ENCODE assay signal across 8 cellular contexts in the genomic region with DNA sequence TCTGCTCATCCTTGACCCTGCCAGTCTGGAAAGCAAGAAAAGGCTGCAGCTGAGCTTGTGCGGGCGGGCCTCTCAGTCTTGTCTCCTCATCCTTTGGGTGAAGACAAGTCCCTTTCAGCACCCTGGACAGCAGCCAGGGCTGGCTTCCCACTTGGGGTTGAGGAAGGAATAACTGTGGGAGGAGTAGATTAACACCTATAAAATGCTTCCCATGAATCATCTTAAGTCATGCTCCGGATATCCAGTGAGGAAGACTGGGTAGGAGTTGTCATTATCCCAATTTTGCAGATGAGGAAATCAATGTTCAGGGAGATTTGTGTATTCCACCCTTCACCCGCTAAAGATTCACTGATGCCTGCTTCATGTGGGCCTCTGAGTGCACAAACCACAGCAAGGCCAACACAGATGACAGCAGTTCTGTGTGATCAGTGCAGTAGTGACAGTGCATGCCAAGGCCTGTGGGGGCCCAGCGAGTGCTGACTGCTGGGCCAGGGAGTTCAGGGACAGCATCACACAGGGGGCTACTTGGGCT. TPM values are rescaled to one million over a fixed set of nuclear protein-coding genes. Genes with fewer than 3 reads are reported as not detected.
DNase-seq lines count a peak whose midpoint lies in the region; ATAC-seq and TF ChIP-seq lines count a peak whose summit lies in the region.

No MANE protein-coding gene starts in this region.

- H3K4me2 ChIP-seq in Karpas-422 (ENCODE audit: low read depth, low read length, poor library complexity, severe bottlenecking): no peak overlapping the region

- no peaks in the 10 kb centered on the region for H3K9me3 ChIP-seq in CD8-positive, alpha-beta T cell (ENCODE audit: low read length)
- H3K9me3 ChIP-seq in Karpas-422 (ENCODE audit: low read length): no peaks in the 10 kb centered on the region

- intact Hi-C loops in CD8-positive, alpha-beta T cell (cut with DNase I, micrococcal nuclease): no loop called here

- H4K20me1 ChIP-seq in Karpas-422 (ENCODE audit: insufficient read depth, low read depth, low read length): peaks cover 21% of the 10 kb centered on the region; the same call in 1 of the 2 replicates

- no peak for TF ChIP-seq CTCF in CD8-positive, alpha-beta T cell (IDR thresholded peaks at IDR 0.05)
- TF ChIP-seq CTCF in foreskin keratinocyte (conservative IDR thresholded peaks at IDR 0.05): no peak

- peaks cover 24% of the 10 kb centered on the region for H3K27me3 Mint-ChIP-seq in CD8-positive, alpha-beta T cell (ENCODE audit: low read depth)
- H3K27me3 Mint-ChIP-seq in activated CD8-positive, alpha-beta memory T cell treated with anti-CD3 and anti-CD28 coated beads, Interleukin-2, amount 10 ng/mL, durations not matched to agents 7 days and 5 days: peaks cover 12% of the 10 kb centered on the region

- no peak overlapping the region for H3K9ac ChIP-seq in Karpas-422 (ENCODE audit: low read length)

- no peaks in the 10 kb centered on the region for H3K4me1 Mint-ChIP-seq in CD8-positive, alpha-beta T cell (ENCODE audit: low read depth)
- no peaks in the 10 kb centered on the region for H3K4me1 Mint-ChIP-seq in activated CD8-positive, alpha-beta memory T cell treated with anti-CD3 and anti-CD28 coated beads, Interleukin-2, amount 10 ng/mL, durations not matched to agents 7 days and 5 days

- H3K27me3 ChIP-seq in CD8-positive, alpha-beta T cell (ENCODE audit: insufficient read depth, low read length): no peaks in the 10 kb centered on the region
- H3K27me3 ChIP-seq in Karpas-422 (ENCODE audit: low read length) (no peaks in the 10 kb centered on the region), foreskin keratinocyte (no peaks in the 10 kb centered on the region)

- CTCF ChIA-PET in CD8-positive, alpha-beta T cell (lab: Charles Lee): no interaction called here
- CTCF ChIA-PET in activated CD8-positive, alpha-beta memory T cell treated with anti-CD3 and anti-CD28 coated beads, Interleukin-2, amount 10 ng/mL, durations not matched to agents 7 days and 5 days (lab: Charles Lee): no interaction called here

- H3K9me2 ChIP-seq in Karpas-422 (replicated peaks; ENCODE audit: insufficient read depth, low read length): no peaks in the 10 kb centered on the region

- DNase-seq in CD8-positive, alpha-beta T cell: peak in 4 of 7 experiments; percentile 16 to 49 (median 44)
- DNase-seq in Karpas-422 (peak; percentile 82), foreskin keratinocyte (peak; percentile 57 to 76), renal cortical epithelial cell (ENCODE audit: low read depth) (peak; percentile 65)
- peak; percentile 73 for DNase-seq in activated CD8-positive, alpha-beta memory T cell treated with anti-CD3 and anti-CD28 coated beads, Interleukin-2, amount 10 ng/mL, durations not matched to agents 7 days and 5 days

- no peak overlapping the region for H2AFZ ChIP-seq in Karpas-422 (ENCODE audit: low read length)

- H3K27ac ChIP-seq in CD8-positive, alpha-beta T cell (ENCODE audit: low read depth, low read length): no peak overlapping the region
- H3K27ac ChIP-seq in Karpas-422 (ENCODE audit: low read length) (no peak overlapping the region), foreskin keratinocyte (no peak overlapping the region)

- H3K79me2 ChIP-seq in Karpas-422 (ENCODE audit: low read length): no peaks in the 10 kb centered on the region

- no peaks in the 10 kb centered on the region for H3K4me1 ChIP-seq in CD8-positive, alpha-beta T cell (ENCODE audit: insufficient read depth, low read length)
- H3K4me1 ChIP-seq in Karpas-422 (ENCODE audit: low read length) (peaks cover 16% of the 10 kb centered on the region), foreskin keratinocyte (no peaks in the 10 kb centered on the region)

- H3K4me3 ChIP-seq in CD8-positive, alpha-beta T cell (ENCODE audit: low read depth, low read length): no peak overlapping the region
- no peak overlapping the region for H3K4me3 ChIP-seq in Karpas-422 (ENCODE audit: low read length)

- H3K4me3 Mint-ChIP-seq in CD8-positive, alpha-beta T cell: no peak overlapping the region
- no peak overlapping the region for H3K4me3 Mint-ChIP-seq in activated CD8-positive, alpha-beta memory T cell treated with anti-CD3 and anti-CD28 coated beads, Interleukin-2, amount 10 ng/mL, durations not matched to agents 7 days and 5 days

- H3K36me3 Mint-ChIP-seq in CD8-positive, alpha-beta T cell: no peaks in the 10 kb centered on the region
- no peaks in the 10 kb centered on the region for H3K36me3 Mint-ChIP-seq in activated CD8-positive, alpha-beta memory T cell treated with anti-CD3 and anti-CD28 coated beads, Interleukin-2, amount 10 ng/mL, durations not matched to agents 7 days and 5 days

- no peak overlapping the region for H3K27ac Mint-ChIP-seq in CD8-positive, alpha-beta T cell
- H3K27ac Mint-ChIP-seq in activated CD8-positive, alpha-beta memory T cell treated with anti-CD3 and anti-CD28 coated beads, Interleukin-2, amount 10 ng/mL, durations not matched to agents 7 days and 5 days: no peak overlapping the region

- no peak for ATAC-seq in CD8-positive, alpha-beta T cell
- peak; percentile 45 for ATAC-seq in activated CD8-positive, alpha-beta memory T cell treated with anti-CD3 and anti-CD28 coated beads, Interleukin-2, amount 10 ng/mL, durations not matched to agents 7 days and 5 days
- ATAC-seq in foreskin keratinocyte (peak; percentile 67), HG03439 (IDR thresholded peaks at IDR 0.05; ENCODE audit: unreplicated experiment) (no peak), GM19395 (IDR thresholded peaks at IDR 0.05; ENCODE audit: unreplicated experiment) (no peak), HG03139 (IDR thresholded peaks at IDR 0.05; ENCODE audit: unreplicated experiment) (no peak)

- no peaks in the 10 kb centered on the region for H3K9me3 Mint-ChIP-seq in CD8-positive, alpha-beta T cell
- H3K9me3 Mint-ChIP-seq in activated CD8-positive, alpha-beta memory T cell treated with anti-CD3 and anti-CD28 coated beads, Interleukin-2, amount 10 ng/mL, durations not matched to agents 7 days and 5 days (ENCODE audit: low read depth): no peaks in the 10 kb centered on the region

- POLR2A ChIA-PET in CD8-positive, alpha-beta T cell (lab: Charles Lee): no interaction called here

- H3K36me3 ChIP-seq in CD8-positive, alpha-beta T cell (ENCODE audit: insufficient read depth, low read length): no peaks in the 10 kb centered on the region
- no peaks in the 10 kb centered on the region for H3K36me3 ChIP-seq in Karpas-422 (ENCODE audit: insufficient read depth, low read length)

RNA-seq across cellular contexts. Expression of a gene that starts 20.1 kb away (rescaled TPM):
- total RNA-seq in CD8-positive, alpha-beta T cell: under 1 TPM in 1 of 2 experiments, not detected in 1; 0.92 TPM
- total RNA-seq in Karpas-422 (2014; rRNA removed; shearing (Covaris generic); ENCODE audit: low replicate concordance): not detected in 2 replicates
- total RNA-seq in activated CD8-positive, alpha-beta memory T cell treated with anti-CD3 and anti-CD28 coated beads, Interleukin-2, amount 10 ng/mL, durations not matched to agents 7 days and 5 days: not detected
- total RNA-seq in foreskin keratinocyte: 125 and 133 TPM in 2 replicates
- 74.3 and 80.3 TPM in 2 replicates for polyA plus RNA-seq in foreskin keratinocyte
- 14.5 and 14.8 TPM in 2 replicates for total RNA-seq in renal cortical epithelial cell

RNA-seq across cellular contexts. Expression of a gene that starts 40.2 kb away (rescaled TPM):
- total RNA-seq in CD8-positive, alpha-beta T cell: under 1 TPM; 0.25 to 0.79 TPM
- 9.2 and 28.5 TPM in 2 replicates for total RNA-seq in Karpas-422 (2014; rRNA removed; shearing (Covaris generic); ENCODE audit: low replicate concordance)
- 1 to 10 TPM in 1 of 2 experiments, under 1 TPM in 1; 0.07 to 1.3 TPM for total RNA-seq in activated CD8-positive, alpha-beta memory T cell treated with anti-CD3 and anti-CD28 coated beads, Interleukin-2, amount 10 ng/mL, durations not matched to agents 7 days and 5 days
- total RNA-seq in foreskin keratinocyte: 2.5 and 2.8 TPM in 2 replicates
- polyA plus RNA-seq in foreskin keratinocyte: 2.4 and 2.7 TPM in 2 replicates
- total RNA-seq in renal cortical epithelial cell: 0.69 and 8.0 TPM in 2 replicates

Comparison
In these comparisons a context has a peak if more than half of its experiments do, and no peak if none do; other contexts are left out.
1. ATAC-seq: peak in activated CD8-positive, alpha-beta memory T cell treated with anti-CD3 and anti-CD28 coated beads, Interleukin-2, amount 10 ng/mL, durations not matched to agents 7 days and 5 days (single experiment) and foreskin keratinocyte (single experiment); none in CD8-positive, alpha-beta T cell (single experiment), HG03439 (single experiment), GM19395 (single experiment) and HG03139 (single experiment).
2. Peak in every context shown above with its lines, with median percentiles within 50 percentile points of each other: DNase-seq.